27 cellular contexts compared by ENCODE assay signal in the genomic region with DNA sequence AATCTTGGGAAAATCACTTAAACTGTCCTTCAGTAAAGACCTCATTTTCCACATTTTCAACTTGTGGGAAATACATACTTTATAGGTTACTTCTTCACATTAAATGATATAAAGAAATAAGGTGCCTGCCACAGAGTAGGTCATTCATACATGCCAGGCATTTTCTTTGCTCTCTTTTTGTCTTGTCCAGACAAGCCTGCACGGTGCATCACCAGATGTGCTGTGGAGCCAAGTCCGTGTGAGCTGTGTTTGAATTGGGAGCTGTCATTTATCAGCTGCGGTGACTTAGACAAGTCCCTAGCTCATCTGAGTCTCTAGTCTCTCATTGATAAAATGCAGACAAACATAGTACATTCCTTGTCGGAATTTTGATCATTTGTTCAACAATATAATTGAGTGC.
"Had no signal": no experiment of that assay in that cellular context is flagged by ENCODE, and none has a peak within 500 bp of the region (broad histone marks: within the 10 kb centered on the region; RNA-seq: fewer than 3 reads in every experiment).

No MANE protein-coding gene starts in this region.

- H3K9me3 ChIP-seq: left lung, lower lobe of right lung, ovary, stomach, testis, thyroid gland, transverse colon, upper lobe of left lung, vagina had no signal

- H3K4me1 Mint-ChIP-seq: mesothelial cell of epicardium; naive B cell; stimulated activated naive B cell treated with anti-CD40 and anti-IgM and Interleukin-4, amounts not matched to agents 10 μg/mL and 1 μg/mL and 100 μg/mL, for 72 hours had no signal

- H3K27me3 ChIP-seq: left lung, ovary, stomach, testis, thyroid gland, transverse colon, upper lobe of left lung, vagina had no signal

- H3K4me1 ChIP-seq: left lung, lower lobe of right lung, stomach, testis, thyroid gland, transverse colon, upper lobe of left lung, vagina had no signal

- H3K27ac ChIP-seq: left lung, lower lobe of right lung, ovary, skin epidermis, stomach, testis, thyroid gland, transverse colon, upper lobe of left lung, vagina had no signal

- FAIRE-seq: kidney had no signal

- H3K9me3 Mint-ChIP-seq: mesothelial cell of epicardium; natural killer cell treated with Interleukin-12 subunit alpha and Interleukin-12 subunit beta and Interleukin-15 and Interleukin-18, amount 100 ng/mL, for 72 hours had no signal

- ATAC-seq: left colon; left lung; lower lobe of right lung; natural killer cell treated with Interleukin-12 subunit alpha and Interleukin-12 subunit beta and Interleukin-15 and Interleukin-18, amount 100 ng/mL, for 72 hours; right cardiac atrium; sciatic nerve; stimulated activated naive B cell treated with anti-CD40 and anti-IgM and Interleukin-4, amounts not matched to agents 10 μg/mL and 1 μg/mL and 100 μg/mL, for 72 hours; stimulated activated naive CD8-positive, alpha-beta T cell treated with anti-CD3 and anti-CD28 coated beads, Interleukin-15, Interleukin-2, amounts not matched to agents 100 U/mL and 50 U/mL, for 24 hours had no signal

- H3K36me3 ChIP-seq: left lung, lower lobe of right lung, ovary, stomach, thyroid gland, transverse colon, upper lobe of left lung, vagina had no signal

- H3K27me3 Mint-ChIP-seq: naive B cell; natural killer cell treated with Interleukin-12 subunit alpha and Interleukin-12 subunit beta and Interleukin-15 and Interleukin-18, amount 100 ng/mL, for 72 hours had no signal

- H3K4me3 ChIP-seq: left lung, lower lobe of right lung, ovary, skin epidermis, stomach, testis, thyroid gland, transverse colon, upper lobe of left lung, vagina had no signal

- DNase-seq: hippocampal formation; kidney; left colon; left lung; lower lobe of right lung; mesendoderm; naive B cell; ovary; retina; right cardiac atrium; stimulated activated CD4-positive, alpha-beta T cell treated with anti-CD3 and anti-CD28 coated beads, Interleukin-12 subunit alpha, Interleukin-12 subunit beta, amount 100 ng/mL, for 4 hours; stimulated activated CD4-positive, alpha-beta T cell treated with anti-CD3 and anti-CD28 coated beads, Interleukin-15, amount 100 ng/mL, for 24 hours; stimulated activated CD4-positive, alpha-beta T cell treated with anti-CD3 and anti-CD28 coated beads, Interleukin-2, amount 100 ng/mL, for 24 hours; stimulated activated CD4-positive, alpha-beta T cell treated with anti-CD3 and anti-CD28 coated beads, Interleukin-4, amount 100 ng/mL, for 1 hour; stimulated activated naive B cell treated with anti-CD40 and anti-IgM and Interleukin-4, amounts not matched to agents 10 μg/mL and 1 μg/mL and 100 μg/mL, for 72 hours; stimulated activated naive CD8-positive, alpha-beta T cell treated with anti-CD3 and anti-CD28 coated beads, Interleukin-15, Interleukin-2, amounts not matched to agents 100 U/mL and 50 U/mL, for 24 hours; stomach; testis; thyroid gland; transverse colon; upper lobe of left lung had no signal

- H3K36me3 Mint-ChIP-seq: mesothelial cell of epicardium; naive B cell; natural killer cell treated with Interleukin-12 subunit alpha and Interleukin-12 subunit beta and Interleukin-15 and Interleukin-18, amount 100 ng/mL, for 72 hours; stimulated activated naive B cell treated with anti-CD40 and anti-IgM and Interleukin-4, amounts not matched to agents 10 μg/mL and 1 μg/mL and 100 μg/mL, for 72 hours had no signal

- H3K4me3 Mint-ChIP-seq: mesothelial cell of epicardium; naive B cell; natural killer cell treated with Interleukin-12 subunit alpha and Interleukin-12 subunit beta and Interleukin-15 and Interleukin-18, amount 100 ng/mL, for 72 hours; stimulated activated naive B cell treated with anti-CD40 and anti-IgM and Interleukin-4, amounts not matched to agents 10 μg/mL and 1 μg/mL and 100 μg/mL, for 72 hours had no signal

- H3K27ac Mint-ChIP-seq: mesothelial cell of epicardium; naive B cell; natural killer cell treated with Interleukin-12 subunit alpha and Interleukin-12 subunit beta and Interleukin-15 and Interleukin-18, amount 100 ng/mL, for 72 hours; progenitor cell of endocrine pancreas; stimulated activated naive B cell treated with anti-CD40 and anti-IgM and Interleukin-4, amounts not matched to agents 10 μg/mL and 1 μg/mL and 100 μg/mL, for 72 hours had no signal
